14 cellular contexts compared by ENCODE assay signal in genomic region chr11:2794947-2795346, GRCh38.
A peak's percentile ranks its signal among the peaks of the same experiment; 100 is the strongest.
DNase-seq lines count a peak whose midpoint lies in the region; ATAC-seq and TF ChIP-seq lines count a peak whose summit lies in the region.
"Had no signal": no experiment of that assay in that cellular context is flagged by ENCODE, and none has a peak within 500 bp of the region (broad histone marks: within the 10 kb centered on the region; RNA-seq: fewer than 3 reads in every experiment).

No MANE protein-coding gene starts in this region.

- H3K27ac ChIP-seq in endodermal cell (ENCODE audit: low read depth, low read length): no peak overlapping the region
- H3K27ac ChIP-seq in neuronal stem cell (replicated peaks; ENCODE audit: low read length): no peak overlapping the region
- H3K27ac ChIP-seq in upper lobe of right lung: no peak overlapping the region
- H3K27ac ChIP-seq: cardiac muscle cell had no signal

- no peak overlapping the region for H3K4me3 Mint-ChIP-seq in activated naive CD8-positive, alpha-beta T cell treated with anti-CD3 and anti-CD28 coated beads, Interleukin-2, amount 10 ng/mL, durations not matched to agents 7 days and 5 days
- no peak overlapping the region for H3K4me3 Mint-ChIP-seq in activated naive CD8-positive, alpha-beta T cell treated with anti-CD3 and anti-CD28 coated beads, Interleukin-2, amount 50 U/mL, for 24 hours
- H3K4me3 Mint-ChIP-seq in endodermal cell: no peak overlapping the region
- H3K4me3 Mint-ChIP-seq: activated naive CD8-positive, alpha-beta T cell; H9; naive thymus-derived CD4-positive, alpha-beta T cell had no signal

- no peak overlapping the region for H4K91ac ChIP-seq in neuronal stem cell (ENCODE audit: low read depth, low read length, poor library complexity)

- H3K4ac ChIP-seq in neuronal stem cell (ENCODE audit: low read length): peak overlapping the region; percentile 53

- H2AFZ ChIP-seq in neuronal stem cell (ENCODE audit: low read length): no peak overlapping the region

- H3K4me2 ChIP-seq in neuronal stem cell (ENCODE audit: insufficient read depth, low read length, poor library complexity, severe bottlenecking): no peak overlapping the region

- H3K4me1 ChIP-seq in endodermal cell (ENCODE audit: control insufficient read depth, insufficient read depth, low read length): no peaks in the 10 kb centered on the region
- H3K4me1 ChIP-seq in neuronal stem cell (ENCODE audit: control insufficient read depth in 2 of 2, insufficient read depth in 1 of 2, low read depth in 1 of 2, low read length in 2 of 2): peaks cover 0 to 4% of the 10 kb centered on the region in 2 donors
- H3K4me1 ChIP-seq in upper lobe of right lung: peaks cover 12% of the 10 kb centered on the region

- H3K27me3 ChIP-seq in endodermal cell (ENCODE audit: control insufficient read depth, insufficient read depth, low read length, poor library complexity, severe bottlenecking) (peaks cover 17% of the 10 kb centered on the region), neuronal stem cell (ENCODE audit: control insufficient read depth in 3 of 3, insufficient read depth in 3 of 3, low read depth in 1 of 3, low read length in 3 of 3) (peaks cover 0 to 15% (median 7%) of the 10 kb centered on the region in 3 experiments), upper lobe of right lung (no peaks in the 10 kb centered on the region), MG63 (no peaks in the 10 kb centered on the region)
- H3K27me3 ChIP-seq: cardiac muscle cell had no signal

- H3K4me1 Mint-ChIP-seq in activated naive CD8-positive, alpha-beta T cell treated with anti-CD3 and anti-CD28 coated beads, Interleukin-2, amount 10 ng/mL, durations not matched to agents 7 days and 5 days: no peaks in the 10 kb centered on the region
- H3K4me1 Mint-ChIP-seq in activated naive CD8-positive, alpha-beta T cell treated with anti-CD3 and anti-CD28 coated beads, Interleukin-2, amount 50 U/mL, for 24 hours: no peaks in the 10 kb centered on the region
- no peaks in the 10 kb centered on the region for H3K4me1 Mint-ChIP-seq in endodermal cell

- DNase-seq in activated naive CD8-positive, alpha-beta T cell treated with anti-CD3 and anti-CD28 coated beads, Interleukin-2, amount 10 ng/mL, durations not matched to agents 7 days and 5 days: peak; percentile 23
- DNase-seq in activated naive CD8-positive, alpha-beta T cell treated with anti-CD3 and anti-CD28 coated beads, Interleukin-2, amount 50 U/mL, for 24 hours: no peak
- DNase-seq in endodermal cell: peak; percentile 28
- no peak for DNase-seq in neuronal stem cell (ENCODE audit: low spot score)
- DNase-seq in upper lobe of right lung: peak; percentile 46
- no peak for DNase-seq in MG63
- DNase-seq in KG1 (lab: John Stamatoyannopoulos, UW): no peak
- DNase-seq: naive thymus-derived CD4-positive, alpha-beta T cell; NCI-H2081 treated with DMSO at 0.1 percent for 48 hours had no signal

- TF ChIP-seq CTCF in endodermal cell (conservative IDR thresholded peaks at IDR 0.05): no peak
- no peak for TF ChIP-seq CTCF in upper lobe of right lung (IDR thresholded peaks at IDR 0.05)

- H3K36me3 Mint-ChIP-seq in activated naive CD8-positive, alpha-beta T cell treated with anti-CD3 and anti-CD28 coated beads, Interleukin-2, amount 10 ng/mL, durations not matched to agents 7 days and 5 days: peaks cover 2% of the 10 kb centered on the region
- no peaks in the 10 kb centered on the region for H3K36me3 Mint-ChIP-seq in activated naive CD8-positive, alpha-beta T cell treated with anti-CD3 and anti-CD28 coated beads, Interleukin-2, amount 50 U/mL, for 24 hours (ENCODE audit: low read depth)
- H3K36me3 Mint-ChIP-seq in endodermal cell (ENCODE audit: low read depth): no peaks in the 10 kb centered on the region

- H3K79me1 ChIP-seq in neuronal stem cell (ENCODE audit: low read depth, low read length): peaks cover 6% of the 10 kb centered on the region

- no peak overlapping the region for H2BK12ac ChIP-seq in neuronal stem cell (ENCODE audit: low read length)

- H3K27ac Mint-ChIP-seq in activated naive CD8-positive, alpha-beta T cell treated with anti-CD3 and anti-CD28 coated beads, Interleukin-2, amount 10 ng/mL, durations not matched to agents 7 days and 5 days: no peak overlapping the region
- H3K27ac Mint-ChIP-seq in activated naive CD8-positive, alpha-beta T cell treated with anti-CD3 and anti-CD28 coated beads, Interleukin-2, amount 50 U/mL, for 24 hours: no peak overlapping the region
- no peak overlapping the region for H3K27ac Mint-ChIP-seq in endodermal cell
- H3K27ac Mint-ChIP-seq: activated naive CD8-positive, alpha-beta T cell; naive thymus-derived CD4-positive, alpha-beta T cell had no signal

- peak overlapping the region; percentile 8 for H3K23ac ChIP-seq in neuronal stem cell (ENCODE audit: low read depth, low read length, poor library complexity)

- ATAC-seq in activated naive CD8-positive, alpha-beta T cell treated with anti-CD3 and anti-CD28 coated beads, Interleukin-2, amount 10 ng/mL, durations not matched to agents 7 days and 5 days (ENCODE audit: low read depth): no peak
- ATAC-seq in activated naive CD8-positive, alpha-beta T cell treated with anti-CD3 and anti-CD28 coated beads, Interleukin-2, amount 50 U/mL, for 24 hours: no peak
- ATAC-seq in upper lobe of right lung (no peak), GM19455 (IDR thresholded peaks at IDR 0.05; ENCODE audit: unreplicated experiment) (no peak)
- ATAC-seq: GM12878; naive thymus-derived CD4-positive, alpha-beta T cell had no signal

- no peak overlapping the region for H3K14ac ChIP-seq in neuronal stem cell (ENCODE audit: low read length)

- H3K9ac ChIP-seq in endodermal cell (ENCODE audit: extremely low read depth, low read length, poor library complexity, severe bottlenecking): no peak overlapping the region
- H3K9ac ChIP-seq in neuronal stem cell (ENCODE audit: low read depth, low read length, poor library complexity): no peak overlapping the region

- H2AK5ac ChIP-seq in neuronal stem cell (ENCODE audit: low read depth, low read length): peak overlapping the region; percentile 68

- peak overlapping the region; percentile 29 for H2BK5ac ChIP-seq in neuronal stem cell (ENCODE audit: low read length)

- no peaks in the 10 kb centered on the region for H3K9me3 Mint-ChIP-seq in activated naive CD8-positive, alpha-beta T cell treated with anti-CD3 and anti-CD28 coated beads, Interleukin-2, amount 10 ng/mL, durations not matched to agents 7 days and 5 days
- no peaks in the 10 kb centered on the region for H3K9me3 Mint-ChIP-seq in activated naive CD8-positive, alpha-beta T cell treated with anti-CD3 and anti-CD28 coated beads, Interleukin-2, amount 50 U/mL, for 24 hours
- H3K9me3 Mint-ChIP-seq in endodermal cell: peaks cover 13% of the 10 kb centered on the region

- no peaks in the 10 kb centered on the region for H3K27me3 Mint-ChIP-seq in activated naive CD8-positive, alpha-beta T cell treated with anti-CD3 and anti-CD28 coated beads, Interleukin-2, amount 10 ng/mL, durations not matched to agents 7 days and 5 days
- no peaks in the 10 kb centered on the region for H3K27me3 Mint-ChIP-seq in activated naive CD8-positive, alpha-beta T cell treated with anti-CD3 and anti-CD28 coated beads, Interleukin-2, amount 50 U/mL, for 24 hours
- peaks cover 70% of the 10 kb centered on the region for H3K27me3 Mint-ChIP-seq in endodermal cell (ENCODE audit: insufficient read depth)
- H3K27me3 Mint-ChIP-seq: activated naive CD8-positive, alpha-beta T cell had no signal

- no peak overlapping the region for H2BK120ac ChIP-seq in neuronal stem cell (ENCODE audit: low read depth, low read length)

- H2BK15ac ChIP-seq in neuronal stem cell (ENCODE audit: low read length): peak overlapping the region; percentile 73

- POLR2A ChIA-PET in activated naive CD8-positive, alpha-beta T cell treated with anti-CD3 and anti-CD28 coated beads, Interleukin-2, amount 10 ng/mL, durations not matched to agents 7 days and 5 days (lab: Charles Lee): no interaction called here

- intact Hi-C loops in upper lobe of right lung (cut with DNase I): no loop called here

- no peaks in the 10 kb centered on the region for H3K36me3 ChIP-seq in endodermal cell (ENCODE audit: control insufficient read depth, insufficient read depth, low read length)
- H3K36me3 ChIP-seq in neuronal stem cell (replicated peaks in 1 of 2; ENCODE audit: control insufficient read depth in 2 of 2, insufficient read depth in 2 of 2, low read length in 2 of 2): no peaks in the 10 kb centered on the region
- H3K36me3 ChIP-seq in upper lobe of right lung: no peaks in the 10 kb centered on the region
- H3K36me3 ChIP-seq in MG63: no peaks in the 10 kb centered on the region
- H3K36me3 ChIP-seq: cardiac muscle cell had no signal

- 87% methylated on average over 12 of the region's 13 CpGs; no CpG with 5 or more reads in 1 of the 2 experiments for whole genome bisulfite sequencing in endodermal cell (ENCODE audit: insufficient coverage in 1 of 2, insufficient read length in 1 of 2), 2 experiments
- WGBS in neuronal stem cell (ENCODE audit: extremely low coverage in 2 of 2, insufficient read length in 2 of 2, insufficient replicate concordance in 1 of 2), 2 donors: no CpG with 5 or more reads among the region's 13 CpGs

- H3K4me3 ChIP-seq in endodermal cell (ENCODE audit: low read length) (no peak overlapping the region), neuronal stem cell (ENCODE audit: low read length in 2 of 2) (no peak overlapping the region), upper lobe of right lung (no peak overlapping the region), MG63 (no peak overlapping the region)
- H3K4me3 ChIP-seq: cardiac muscle cell, GM12878 had no signal

- H3K9me3 ChIP-seq in endodermal cell (ENCODE audit: control insufficient read depth, low read length): no peaks in the 10 kb centered on the region
- peaks cover 3 to 5% of the 10 kb centered on the region in 2 donors for H3K9me3 ChIP-seq in neuronal stem cell (replicated peaks in 1 of 2; ENCODE audit: control insufficient read depth in 2 of 2, insufficient read depth in 1 of 2, low read depth in 1 of 2, low read length in 2 of 2)
- no peaks in the 10 kb centered on the region for H3K9me3 ChIP-seq in upper lobe of right lung
- no peaks in the 10 kb centered on the region for H3K9me3 ChIP-seq in MG63

- H4K8ac ChIP-seq in neuronal stem cell (ENCODE audit: low read depth, low read length): no peak overlapping the region

- peak overlapping the region; percentile 70 for H3K18ac ChIP-seq in neuronal stem cell (ENCODE audit: low read length)

Comparison
In these comparisons a context has a peak if more than half of its experiments do, and no peak if none do; other contexts are left out.
1. DNase-seq: peak in activated naive CD8-positive, alpha-beta T cell treated with anti-CD3 and anti-CD28 coated beads, Interleukin-2, amount 10 ng/mL, durations not matched to agents 7 days and 5 days (single experiment), endodermal cell (single experiment) and upper lobe of right lung (single experiment); none in activated naive CD8-positive, alpha-beta T cell treated with anti-CD3 and anti-CD28 coated beads, Interleukin-2, amount 50 U/mL, for 24 hours (single experiment), neuronal stem cell (single experiment), MG63 (single experiment) and KG1 (single experiment).